In the genomic region with DNA sequence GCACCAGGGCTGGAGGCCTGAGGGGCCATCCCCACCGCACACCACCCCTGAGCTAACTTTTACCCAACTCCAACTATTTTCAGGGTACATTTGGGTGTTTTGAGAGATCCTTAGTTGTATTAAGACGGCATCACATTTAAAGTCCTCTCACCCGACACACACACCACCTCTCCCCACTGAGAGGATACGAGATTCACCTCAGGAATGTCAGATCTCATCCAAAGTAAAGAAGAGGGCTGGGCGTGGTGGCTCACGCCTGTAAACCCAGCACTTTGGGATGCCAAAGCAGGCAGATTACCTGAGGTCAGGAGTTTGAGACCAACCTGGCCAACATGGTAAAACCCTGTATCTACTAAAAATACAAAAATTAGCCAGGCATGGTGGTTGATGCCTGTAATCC, we compare ENCODE assay signal across 9 cellular contexts.
"Had no signal": no experiment of that assay in that cellular context is flagged by ENCODE, and none has a peak within 500 bp of the region (broad histone marks: within the 10 kb centered on the region; RNA-seq: fewer than 3 reads in every experiment).

No MANE protein-coding gene starts in this region.

- DNase-seq: GM23248, GOT3, H7, H9, HCEC 1CT, HFFc6 had no signal

- H3K27ac Mint-ChIP-seq: H9, HFFc6 had no signal

- H3K4me3 ChIP-seq: GM23248, HAP-1 had no signal

- H2AFZ ChIP-seq: GM23248 had no signal

- H3K36me3 ChIP-seq: HAP-1 had no signal

- H3K9me3 Mint-ChIP-seq: H9 had no signal

- H3K4me3 Mint-ChIP-seq: H9, HFFc6 had no signal

- H3K4me1 ChIP-seq: HAP-1 had no signal

- H3K9ac ChIP-seq: GM23248 had no signal

- FAIRE-seq: H1, H54 had no signal

- H3K27ac ChIP-seq: GM23248 had no signal

- H3K9me3 ChIP-seq: HAP-1 had no signal
